32 cellular contexts compared by ENCODE assay signal in the genomic region with DNA sequence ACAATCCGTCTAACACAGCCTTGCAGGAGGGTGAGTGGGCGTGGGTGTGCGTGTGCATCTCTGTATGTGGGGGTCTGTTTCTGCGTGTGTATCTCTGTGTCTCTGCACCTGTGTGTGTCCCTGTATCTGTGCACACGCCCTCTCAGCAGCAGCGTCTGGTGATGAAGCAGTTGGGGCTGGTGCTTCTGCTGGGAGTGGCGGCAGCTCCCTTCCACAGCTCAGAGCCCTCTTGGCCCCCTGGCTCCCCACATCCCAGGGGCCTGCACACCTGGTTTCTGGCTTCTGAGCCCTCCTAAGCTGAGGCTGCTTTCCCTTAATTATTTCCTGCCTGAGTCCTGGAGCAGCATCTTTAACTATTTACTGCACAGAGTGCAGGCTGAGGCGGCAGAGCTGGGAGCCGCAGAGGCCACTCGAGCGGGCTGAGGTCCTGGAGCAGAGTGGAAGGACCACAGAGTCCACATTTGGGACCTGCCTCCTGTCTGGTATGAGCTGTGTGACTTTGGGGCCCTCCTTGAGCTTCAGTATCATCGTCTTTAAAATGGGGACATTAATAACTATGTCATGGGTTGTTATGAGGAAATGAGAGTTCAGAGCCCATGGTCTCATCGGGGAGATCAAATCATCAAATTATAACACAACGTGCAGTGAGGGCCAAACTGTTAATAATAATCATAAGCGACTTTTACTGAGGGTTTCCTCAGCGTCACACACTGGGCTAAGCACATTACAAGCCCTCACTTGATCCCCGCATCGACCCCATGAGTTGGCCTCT. TPM values are rescaled to one million over a fixed set of nuclear protein-coding genes. Genes with fewer than 3 reads are reported as not detected.
DNase-seq lines count a peak whose midpoint lies in the region; ATAC-seq, FAIRE-seq and TF ChIP-seq lines count a peak whose summit lies in the region.
"Had no signal": no experiment of that assay in that cellular context is flagged by ENCODE, and none has a peak within 500 bp of the region (broad histone marks: within the 10 kb centered on the region; RNA-seq: fewer than 3 reads in every experiment).

No MANE protein-coding gene starts in this region.

- H3K9ac ChIP-seq in GM12878 (ENCODE audit: control insufficient read depth, insufficient read depth, low read length) (peak overlapping the region; percentile 47), neuronal stem cell (ENCODE audit: low read depth, low read length, poor library complexity) (peak overlapping the region; percentile 32), PC-3 (ENCODE audit: low read length) (no peak overlapping the region)

- H3K23ac ChIP-seq in neuronal stem cell (ENCODE audit: low read depth, low read length, poor library complexity), result no peak overlapping the region

- no peak overlapping the region for H4K8ac ChIP-seq in neuronal stem cell (ENCODE audit: low read depth, low read length)

- H3K9me3 ChIP-seq in GM12878 (replicated peaks; ENCODE audit: control insufficient read depth, insufficient read depth, low read length) (no peaks in the 10 kb centered on the region), neuronal stem cell (replicated peaks in 1 of 2; ENCODE audit: control insufficient read depth in 2 of 2, insufficient read depth in 1 of 2, low read depth in 1 of 2, low read length in 2 of 2) (no peaks in the 10 kb centered on the region), PC-3 (ENCODE audit: low read length) (no peaks in the 10 kb centered on the region)
- H3K9me3 ChIP-seq: esophagus squamous epithelium, upper lobe of left lung had no signal

- H3K9me2 ChIP-seq in PC-3 (replicated peaks; ENCODE audit: low read length), result no peaks in the 10 kb centered on the region

- H3K27me3 ChIP-seq in GM12878 (replicated peaks in 1 of 2; ENCODE audit: control insufficient read depth in 2 of 2, insufficient read depth in 2 of 2, low read length in 1 of 2), result no peaks in the 10 kb centered on the region
- H3K27me3 ChIP-seq in neuronal stem cell (ENCODE audit: control insufficient read depth in 3 of 3, insufficient read depth in 3 of 3, low read depth in 1 of 3, low read length in 3 of 3), result no peaks in the 10 kb centered on the region
- no peaks in the 10 kb centered on the region for H3K27me3 ChIP-seq in PC-3 (ENCODE audit: low read length)
- H3K27me3 ChIP-seq: brain microvascular endothelial cell, dorsolateral prefrontal cortex, esophagus squamous epithelium, foreskin keratinocyte, upper lobe of left lung had no signal

- FAIRE-seq in GM12878 (lab: Jason Lieb, UNC), result no peak

- H3K27ac ChIP-seq in GM12878 (ENCODE audit: control insufficient read depth, insufficient read depth) (peak overlapping the region; percentile 83), neuronal stem cell (replicated peaks; ENCODE audit: low read length) (no peak overlapping the region), PC-3 (ENCODE audit: low read length) (no peak overlapping the region)
- H3K27ac ChIP-seq: brain microvascular endothelial cell, dorsolateral prefrontal cortex, esophagus squamous epithelium, foreskin keratinocyte, PC-9, upper lobe of left lung had no signal

- peak overlapping the region; percentile 46 for H2BK15ac ChIP-seq in neuronal stem cell (ENCODE audit: low read length)

- no peak overlapping the region for H3K14ac ChIP-seq in neuronal stem cell (ENCODE audit: low read length)

- H3K36me3 ChIP-seq in GM12878 (ENCODE audit: control insufficient read depth in 2 of 2, insufficient read depth in 2 of 2, low read length in 1 of 2) (no peaks in the 10 kb centered on the region), neuronal stem cell (replicated peaks in 1 of 2; ENCODE audit: control insufficient read depth in 2 of 2, insufficient read depth in 2 of 2, low read length in 2 of 2) (no peaks in the 10 kb centered on the region), PC-3 (ENCODE audit: low read depth, low read length) (no peaks in the 10 kb centered on the region)
- H3K36me3 ChIP-seq: brain microvascular endothelial cell, esophagus squamous epithelium, upper lobe of left lung had no signal

- DNase-seq in NCI-H2171 treated with DMSO at 0.1 percent for 48 hours (lab: John Stamatoyannopoulos, UW), result peak; percentile 34
- no peak for DNase-seq in NCI-H2171 (lab: John Stamatoyannopoulos, UW)
- DNase-seq in GM12878 (ENCODE audit: low read depth, low spot score), result no peak
- no peak for DNase-seq in neuronal stem cell (ENCODE audit: low spot score)
- DNase-seq in stimulated activated naive CD4-positive, alpha-beta T cell treated with Interleukin-2 at 50 U/mL for 16 hours (lab: John Stamatoyannopoulos, UW), result no peak
- DNase-seq in PC-3, result no peak
- DNase-seq: 8988T; activated CD4-positive, alpha-beta T cell treated with anti-CD3 and anti-CD28 coated beads for 4 hours; activated CD8-positive, alpha-beta memory T cell treated with anti-CD3 and anti-CD28 coated beads for 24 hours; activated T-cell treated with anti-CD3 and anti-CD28 coated beads for 4 hours; amniotic stem cell; brain microvascular endothelial cell; CD4-positive, alpha-beta memory T cell; DMS 273 treated with DMSO at 0.1 percent for 48 hours; dorsolateral prefrontal cortex; EL; esophagus squamous epithelium; foreskin keratinocyte; kidney glomerular epithelial cell; midbrain; MV-4-11; naive thymus-derived CD8-positive, alpha-beta T cell; NCI-H1436; NCI-H2081; NCI-H446 treated with DMSO at 0.1 percent for 48 hours; PC-9; SHP77; stimulated activated CD4-positive, alpha-beta T cell treated with anti-CD3 and anti-CD28 coated beads, Interleukin-4, amount 100 ng/mL, for 24 hours; upper lobe of left lung had no signal

- H2AFZ ChIP-seq in GM12878 (ENCODE audit: control insufficient read depth, low read depth, low read length) (peak overlapping the region; percentile 69), neuronal stem cell (ENCODE audit: low read length) (no peak overlapping the region), PC-3 (ENCODE audit: low read length) (no peak overlapping the region)
- H2AFZ ChIP-seq: PC-9 had no signal

- H3K79me1 ChIP-seq in neuronal stem cell (ENCODE audit: low read depth, low read length), result no peaks in the 10 kb centered on the region

- WGBS in GM12878 (ENCODE audit: insufficient coverage, insufficient replicate concordance, low lambda C conversion rate, missing lambda C conversion rate), result 10% methylated on average over 18 of the region's 18 CpGs
- WGBS in neuronal stem cell (ENCODE audit: extremely low coverage in 2 of 2, insufficient read length in 2 of 2, insufficient replicate concordance in 1 of 2), 2 donors, result no CpG with 5 or more reads among the region's 18 CpGs

- H3K4me1 ChIP-seq in GM12878 (ENCODE audit: control insufficient read depth, insufficient read depth, low read length) (peaks cover 77% of the 10 kb centered on the region), neuronal stem cell (ENCODE audit: control insufficient read depth in 2 of 2, insufficient read depth in 1 of 2, low read depth in 1 of 2, low read length in 2 of 2) (peaks cover 10 to 19% of the 10 kb centered on the region in 2 donors), PC-3 (ENCODE audit: insufficient read depth, low read length) (peaks cover 50% of the 10 kb centered on the region)

- TF ChIP-seq RAD21 in GM12878 (IDR thresholded peaks at IDR 0.05; ENCODE audit: insufficient read depth, low read depth, low read length), result no peak

- no TSS peak for BruUV-seq in GM12878 (replicated peaks; lab: Mats Ljungman, UMichigan)
- BruUV-seq in PC-3 (replicated peaks; lab: Mats Ljungman, UMichigan), result no TSS peak

- H2BK5ac ChIP-seq in neuronal stem cell (ENCODE audit: low read length), result no peak overlapping the region

- H3K4me3 ChIP-seq in GM12878 (no peak overlapping the region), neuronal stem cell (ENCODE audit: low read length in 2 of 2) (no peak overlapping the region), PC-3 (ENCODE audit: low read length) (no peak overlapping the region)
- H3K4me3 ChIP-seq: dorsolateral prefrontal cortex, esophagus squamous epithelium, PC-9, upper lobe of left lung had no signal

- CTCF ChIA-PET in GM12878 (lab: Yijun Ruan, JAX), result interaction anchor here (1.2 to 16.5 kb wide), 3 partner anchors 12 to 32 kb away, joined by 3 to 235 read pairs (median 81); no protein-coding TSS in a partner anchor
- CTCF ChIA-PET in PC-3 (lab: Charles Lee), result no interaction called here

- POLR2A ChIA-PET in GM12878 (lab: Charles Lee) (interaction anchor here (0.7 to 6.2 kb wide), 4 partner anchors 11 to 54 kb away, joined by 3 to 114 read pairs (median 14); no protein-coding TSS in a partner anchor), PC-3 (lab: Charles Lee; ENCODE audit: unreplicated experiment) (interaction anchor here (0.5 kb wide), 1 partner anchor 55 kb away, joined by 13 read pairs; no protein-coding TSS in a partner anchor)

- peak overlapping the region; percentile 82 for H2AK5ac ChIP-seq in neuronal stem cell (ENCODE audit: low read depth, low read length)

- ATAC-seq in GM12878 (peak; percentile 12), PC-3 (no peak), GM18873 (IDR thresholded peaks at IDR 0.05; ENCODE audit: low FRiP score, unreplicated experiment) (no peak)
- ATAC-seq: foreskin keratinocyte; HCT116; naive thymus-derived CD8-positive, alpha-beta T cell had no signal

- TF ChIP-seq CTCF in GM12878 (IDR thresholded peaks at IDR 0.05 in 2 of 3, conservative IDR thresholded peaks at IDR 0.05 in 1 of 3; ENCODE audit: control insufficient read depth in 2 of 3, extremely low read depth in 1 of 3, insufficient read depth in 1 of 3, low read depth in 3 of 3, low read length in 3 of 3) (no peak), PC-3 (conservative IDR thresholded peaks at IDR 0.05; ENCODE audit: low read depth, low read length) (no peak)

- no peak overlapping the region for H4K91ac ChIP-seq in neuronal stem cell (ENCODE audit: low read depth, low read length, poor library complexity)

- in situ Hi-C loops in GM12878 (cut with MboI), result no loop called here

- SMC1A ChIA-PET in GM12878 (lab: Charles Lee; ENCODE audit: uncharacterized antibody, unreplicated experiment), result interaction anchor here (0.8 to 15.4 kb wide), 7 partner anchors 9 to 62 kb away, joined by 3 to 232 read pairs (median 4); partner anchors contain the start of gene CCDC167

- peak overlapping the region; percentile 11 for H3K18ac ChIP-seq in neuronal stem cell (ENCODE audit: low read length)

- TF ChIP-seq EP300 in GM12878 (IDR thresholded peaks at IDR 0.05; ENCODE audit: borderline replicate concordance in 1 of 2, control insufficient read depth in 1 of 2, low read depth in 2 of 2, low read length in 2 of 2), result no peak

- TF ChIP-seq POLR2A in GM18526 (IDR thresholded peaks at IDR 0.05; ENCODE audit: extremely low read depth, insufficient read length) (peak; percentile 28), GM12878 (IDR thresholded peaks at IDR 0.05; ENCODE audit: low read depth, low read length) (peak; percentile 56)

- RAD21 ChIA-PET in GM12878 (lab: Charles Lee; ENCODE audit: unreplicated experiment), result interaction anchor here (0.8 to 9.3 kb wide), 4 partner anchors 11 to 31 kb away, joined by 3 to 174 read pairs (median 10); no protein-coding TSS in a partner anchor

- H3K4me2 ChIP-seq in GM12878 (ENCODE audit: control insufficient read depth, insufficient read depth) (peak overlapping the region; percentile 66), neuronal stem cell (ENCODE audit: insufficient read depth, low read length, poor library complexity, severe bottlenecking) (no peak overlapping the region), PC-3 (ENCODE audit: low read length) (no peak overlapping the region)

- no peak overlapping the region for H3K4ac ChIP-seq in neuronal stem cell (ENCODE audit: low read length)

- H3K79me2 ChIP-seq in GM12878 (ENCODE audit: control insufficient read depth, insufficient read depth, low read length) (peaks cover 12% of the 10 kb centered on the region), PC-3 (ENCODE audit: low read length) (no peaks in the 10 kb centered on the region)

- H4K20me1 ChIP-seq in GM12878 (ENCODE audit: control insufficient read depth, insufficient read depth) (no peaks in the 10 kb centered on the region), PC-3 (ENCODE audit: low read length) (no peaks in the 10 kb centered on the region)

- no peaks in the 10 kb centered on the region for H3F3A ChIP-seq in PC-3 (ENCODE audit: low read length, unreplicated experiment)

- H2BK120ac ChIP-seq in neuronal stem cell (ENCODE audit: low read depth, low read length), result no peak overlapping the region

- intact Hi-C loops in GM12878 (cut with micrococcal nuclease; ENCODE audit: unreplicated experiment) (no loop called here), PC-3 (cut with micrococcal nuclease) (no loop called here)

- H2BK12ac ChIP-seq in neuronal stem cell (ENCODE audit: low read length), result peak overlapping the region; percentile 86

RNA-seq across cellular contexts. Expression of gene CCDC167, which starts 49.7 kb away (rescaled TPM):
- 8.5 and 9.7 TPM in 2 replicates for total RNA-seq in GM12878 (2013; cell fraction: nucleolus; rRNA removed)
- total RNA-seq in GM12878 (2014; rRNA removed) (92.6 and 102 TPM in 2 replicates), GM12878 (2014; rRNA removed; fragmentation: Illumina TruSeq; extraction: Trizol) (103 and 110 TPM in 2 replicates), GM12878 (2021) (70.8 and 74.9 TPM in 2 replicates), PC-3 (2014; rRNA removed) (54.1 and 56.9 TPM in 2 replicates)
- polyA plus RNA-seq in GM12878 (2011; ENCODE audit: low read depth), result 76.2 TPM
- polyA plus RNA-seq in GM12878 (2011; rRNA removed) (84.1 and 109 TPM in 2 replicates), GM12878 (2014; fragmentation: Illumina TruSeq; extraction: Trizol) (133 and 200 TPM in 2 replicates), GM12878 (2014; fragmentation: Nextera tagmentation; extraction: Ambion mirVana) (100 to 1,000 TPM; 323 to 380 TPM), GM12878 (2014; rRNA removed) (99.5 and 99.6 TPM in 2 replicates), GM12878 (2016; fragmentation: Nextera tagmentation; extraction: Ambion mirVana) (100 to 1,000 TPM; 165 to 180 TPM)
- polyA plus RNA-seq in GM12878 (2011; cell fraction: cytosol; rRNA removed), result 165 and 304 TPM in 2 replicates
- 77.8 and 96.7 TPM in 2 replicates for polyA plus RNA-seq in GM12878 (2011; cell fraction: nucleus; rRNA removed)
- 92.0 and 93.8 TPM in 2 replicates for polyA plus RNA-seq in GM12878 (2012)
- 31.0 and 53.2 TPM in 2 replicates for polyA minus RNA-seq in GM12878 (2011; rRNA and poly(A)+ RNA removed)
- polyA minus RNA-seq in GM12878 (2011; cell fraction: cytosol; rRNA and poly(A)+ RNA removed), result 21.2 and 21.5 TPM in 2 replicates
- 7.5 and 13.0 TPM in 2 replicates for polyA minus RNA-seq in GM12878 (2011; cell fraction: nucleus; rRNA and poly(A)+ RNA removed)
- 113 TPM for polyA plus RNA-seq in neuronal stem cell (2013, experiment 1 of 2)
- polyA plus RNA-seq in neuronal stem cell (2013, experiment 2 of 2), result 106 TPM
